ENCODE assay signal across 1 cellular context in the genomic region with DNA sequence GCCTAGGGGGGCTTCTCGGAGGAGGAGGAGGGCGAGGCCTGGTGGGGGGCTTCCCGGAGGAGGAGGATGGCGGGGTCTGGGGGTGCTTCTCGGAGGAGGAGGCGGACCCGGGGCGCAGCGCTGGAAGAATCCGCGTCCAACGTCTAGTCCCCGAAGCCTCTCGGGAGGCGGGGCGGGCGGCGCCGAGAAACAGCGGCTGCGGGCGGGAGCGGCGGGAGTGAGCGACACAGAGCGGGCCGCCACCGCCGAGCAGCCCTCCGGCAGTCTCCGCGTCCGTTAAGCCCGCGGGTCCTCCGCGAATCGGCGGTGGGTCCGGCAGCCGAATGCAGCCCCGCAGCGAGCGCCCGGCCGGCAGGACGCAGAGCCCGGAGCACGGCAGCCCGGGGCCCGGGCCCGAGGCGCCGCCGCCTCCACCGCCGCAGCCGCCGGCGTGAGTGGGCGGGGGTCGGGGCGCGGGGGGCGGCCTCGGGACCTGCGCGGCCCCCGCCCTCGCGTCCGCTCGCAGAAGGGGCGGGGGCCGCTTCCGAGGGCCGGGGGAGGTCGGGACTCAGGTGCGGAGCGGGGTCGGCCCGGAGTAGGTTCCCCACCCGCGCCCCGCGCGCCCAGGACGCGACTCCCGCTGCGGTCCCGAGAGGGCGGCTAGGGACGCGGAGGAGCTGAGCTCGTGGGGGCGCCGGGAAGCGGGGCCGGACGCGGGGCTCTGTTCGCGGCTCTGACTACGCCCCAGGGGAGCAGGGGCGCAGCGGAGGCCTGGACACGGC.
A peak's percentile ranks its signal among the peaks of the same experiment; 100 is the strongest.
TF ChIP-seq lines count a peak whose summit lies in the region.

A gene (plus strand): TSS at position 214 of the 761 bp plus-strand sequence. CDS start 110 bp downstream, at position 324.

TF ChIP-seq in HepG2, 621 proteins besides CTCF, POLR2A, EP300 and RAD21 (continued from another document and continues in another):
- TF ChIP-seq, protein P1, sequence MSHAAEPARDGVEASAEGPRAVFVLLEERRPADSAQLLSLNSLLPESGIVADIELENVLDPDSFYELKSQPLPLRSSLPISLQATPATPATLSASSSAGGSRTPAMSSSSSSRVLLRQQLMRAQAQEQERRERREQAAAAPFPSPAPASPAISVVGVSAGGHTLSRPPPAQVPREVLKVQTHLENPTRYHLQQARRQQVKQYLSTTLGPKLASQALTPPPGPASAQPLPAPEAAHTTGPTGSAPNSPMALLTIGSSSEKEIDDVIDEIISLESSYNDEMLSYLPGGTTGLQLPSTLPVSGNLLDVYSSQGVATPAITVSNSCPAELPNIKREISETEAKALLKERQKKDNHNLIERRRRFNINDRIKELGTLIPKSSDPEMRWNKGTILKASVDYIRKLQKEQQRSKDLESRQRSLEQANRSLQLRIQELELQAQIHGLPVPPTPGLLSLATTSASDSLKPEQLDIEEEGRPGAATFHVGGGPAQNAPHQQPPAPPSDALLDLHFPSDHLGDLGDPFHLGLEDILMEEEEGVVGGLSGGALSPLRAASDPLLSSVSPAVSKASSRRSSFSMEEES (CRISPR knock-in tag; IDR thresholded peaks at IDR 0.05): no peak
- peak; percentile 78; the same call in 1 of the 2 replicates for TF ChIP-seq ZNF788 (CRISPR knock-in tag; IDR thresholded peaks at IDR 0.05; ENCODE audit: borderline replicate concordance)
- TF ChIP-seq, protein P2, sequence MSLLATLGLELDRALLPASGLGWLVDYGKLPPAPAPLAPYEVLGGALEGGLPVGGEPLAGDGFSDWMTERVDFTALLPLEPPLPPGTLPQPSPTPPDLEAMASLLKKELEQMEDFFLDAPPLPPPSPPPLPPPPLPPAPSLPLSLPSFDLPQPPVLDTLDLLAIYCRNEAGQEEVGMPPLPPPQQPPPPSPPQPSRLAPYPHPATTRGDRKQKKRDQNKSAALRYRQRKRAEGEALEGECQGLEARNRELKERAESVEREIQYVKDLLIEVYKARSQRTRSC (CRISPR knock-in tag; IDR thresholded peaks at IDR 0.05; ENCODE audit: low read depth): no peak
- TF ChIP-seq, protein P3, sequence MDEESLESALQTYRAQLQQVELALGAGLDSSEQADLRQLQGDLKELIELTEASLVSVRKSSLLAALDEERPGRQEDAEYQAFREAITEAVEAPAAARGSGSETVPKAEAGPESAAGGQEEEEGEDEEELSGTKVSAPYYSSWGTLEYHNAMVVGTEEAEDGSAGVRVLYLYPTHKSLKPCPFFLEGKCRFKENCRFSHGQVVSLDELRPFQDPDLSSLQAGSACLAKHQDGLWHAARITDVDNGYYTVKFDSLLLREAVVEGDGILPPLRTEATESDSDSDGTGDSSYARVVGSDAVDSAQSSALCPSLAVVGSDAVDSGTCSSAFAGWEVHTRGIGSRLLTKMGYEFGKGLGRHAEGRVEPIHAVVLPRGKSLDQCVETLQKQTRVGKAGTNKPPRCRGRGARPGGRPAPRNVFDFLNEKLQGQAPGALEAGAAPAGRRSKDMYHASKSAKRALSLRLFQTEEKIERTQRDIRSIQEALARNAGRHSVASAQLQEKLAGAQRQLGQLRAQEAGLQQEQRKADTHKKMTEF (CRISPR knock-in tag; IDR thresholded peaks at IDR 0.05): no peak
- TF ChIP-seq GATAD2A (CRISPR knock-in tag; IDR thresholded peaks at IDR 0.05): no peak
- no peak for TF ChIP-seq RFX5 (IDR thresholded peaks at IDR 0.05; ENCODE audit: low read depth, low read length)
- TF ChIP-seq RFXANK (CRISPR knock-in tag; IDR thresholded peaks at IDR 0.05): no peak
- TF ChIP-seq SCMH1 (CRISPR knock-in tag; IDR thresholded peaks at IDR 0.05; ENCODE audit: borderline replicate concordance): no peak
- TF ChIP-seq, protein P4, sequence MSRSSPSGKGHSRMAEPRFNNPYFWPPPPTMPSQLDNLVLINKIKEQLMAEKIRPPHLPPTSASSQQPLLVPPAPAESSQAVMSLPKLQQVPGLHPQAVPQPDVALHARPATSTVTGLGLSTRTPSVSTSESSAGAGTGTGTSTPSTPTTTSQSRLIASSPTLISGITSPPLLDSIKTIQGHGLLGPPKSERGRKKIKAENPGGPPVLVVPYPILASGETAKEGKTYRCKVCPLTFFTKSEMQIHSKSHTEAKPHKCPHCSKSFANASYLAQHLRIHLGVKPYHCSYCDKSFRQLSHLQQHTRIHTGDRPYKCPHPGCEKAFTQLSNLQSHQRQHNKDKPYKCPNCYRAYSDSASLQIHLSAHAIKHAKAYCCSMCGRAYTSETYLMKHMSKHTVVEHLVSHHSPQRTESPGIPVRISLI (CRISPR knock-in tag; IDR thresholded peaks at IDR 0.05; ENCODE audit: borderline replicate concordance): no peak
- no peak for TF ChIP-seq IRF2 (CRISPR knock-in tag; IDR thresholded peaks at IDR 0.05)
- TF ChIP-seq, protein P5, sequence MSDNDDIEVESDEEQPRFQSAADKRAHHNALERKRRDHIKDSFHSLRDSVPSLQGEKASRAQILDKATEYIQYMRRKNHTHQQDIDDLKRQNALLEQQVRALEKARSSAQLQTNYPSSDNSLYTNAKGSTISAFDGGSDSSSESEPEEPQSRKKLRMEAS (IDR thresholded peaks at IDR 0.05): peak; percentile 58
- no peak for TF ChIP-seq XRCC5 (optimal IDR thresholded peaks at IDR 0.05; ENCODE audit: low read length)
- TF ChIP-seq, protein P6, sequence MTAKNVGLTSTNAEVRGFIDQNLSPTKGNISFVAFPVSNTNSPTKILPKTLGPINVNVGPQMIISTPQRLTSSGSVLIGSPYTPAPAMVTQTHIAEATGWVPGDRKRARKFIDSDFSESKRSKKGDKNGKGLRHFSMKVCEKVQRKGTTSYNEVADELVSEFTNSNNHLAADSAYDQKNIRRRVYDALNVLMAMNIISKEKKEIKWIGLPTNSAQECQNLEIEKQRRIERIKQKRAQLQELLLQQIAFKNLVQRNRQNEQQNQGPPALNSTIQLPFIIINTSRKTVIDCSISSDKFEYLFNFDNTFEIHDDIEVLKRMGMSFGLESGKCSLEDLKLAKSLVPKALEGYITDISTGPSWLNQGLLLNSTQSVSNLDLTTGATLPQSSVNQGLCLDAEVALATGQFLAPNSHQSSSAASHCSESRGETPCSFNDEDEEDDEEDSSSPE (CRISPR knock-in tag; IDR thresholded peaks at IDR 0.05): peak; percentile 68
- TF ChIP-seq ZNF17 (CRISPR knock-in tag; IDR thresholded peaks at IDR 0.05): no peak
- no peak for TF ChIP-seq SP140L (CRISPR knock-in tag; IDR thresholded peaks at IDR 0.05; ENCODE audit: borderline replicate concordance)
- TF ChIP-seq ZNF709 (CRISPR knock-in tag; IDR thresholded peaks at IDR 0.05): no peak
- no peak for TF ChIP-seq ZNF879 (CRISPR knock-in tag; IDR thresholded peaks at IDR 0.05)
- TF ChIP-seq, protein P7, sequence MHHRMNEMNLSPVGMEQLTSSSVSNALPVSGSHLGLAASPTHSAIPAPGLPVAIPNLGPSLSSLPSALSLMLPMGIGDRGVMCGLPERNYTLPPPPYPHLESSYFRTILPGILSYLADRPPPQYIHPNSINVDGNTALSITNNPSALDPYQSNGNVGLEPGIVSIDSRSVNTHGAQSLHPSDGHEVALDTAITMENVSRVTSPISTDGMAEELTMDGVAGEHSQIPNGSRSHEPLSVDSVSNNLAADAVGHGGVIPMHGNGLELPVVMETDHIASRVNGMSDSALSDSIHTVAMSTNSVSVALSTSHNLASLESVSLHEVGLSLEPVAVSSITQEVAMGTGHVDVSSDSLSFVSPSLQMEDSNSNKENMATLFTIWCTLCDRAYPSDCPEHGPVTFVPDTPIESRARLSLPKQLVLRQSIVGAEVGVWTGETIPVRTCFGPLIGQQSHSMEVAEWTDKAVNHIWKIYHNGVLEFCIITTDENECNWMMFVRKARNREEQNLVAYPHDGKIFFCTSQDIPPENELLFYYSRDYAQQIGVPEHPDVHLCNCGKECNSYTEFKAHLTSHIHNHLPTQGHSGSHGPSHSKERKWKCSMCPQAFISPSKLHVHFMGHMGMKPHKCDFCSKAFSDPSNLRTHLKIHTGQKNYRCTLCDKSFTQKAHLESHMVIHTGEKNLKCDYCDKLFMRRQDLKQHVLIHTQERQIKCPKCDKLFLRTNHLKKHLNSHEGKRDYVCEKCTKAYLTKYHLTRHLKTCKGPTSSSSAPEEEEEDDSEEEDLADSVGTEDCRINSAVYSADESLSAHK (CRISPR knock-in tag; IDR thresholded peaks at IDR 0.05; ENCODE audit: borderline replicate concordance): no peak
- no peak for TF ChIP-seq NFATC3 (CRISPR knock-in tag; IDR thresholded peaks at IDR 0.05)
- no peak for TF ChIP-seq AGO2 (optimal IDR thresholded peaks at IDR 0.05; ENCODE audit: low read depth, low read length)
- no peak for TF ChIP-seq ZFP82 (CRISPR knock-in tag; IDR thresholded peaks at IDR 0.05; ENCODE audit: borderline replicate concordance)
- TF ChIP-seq, protein P8, sequence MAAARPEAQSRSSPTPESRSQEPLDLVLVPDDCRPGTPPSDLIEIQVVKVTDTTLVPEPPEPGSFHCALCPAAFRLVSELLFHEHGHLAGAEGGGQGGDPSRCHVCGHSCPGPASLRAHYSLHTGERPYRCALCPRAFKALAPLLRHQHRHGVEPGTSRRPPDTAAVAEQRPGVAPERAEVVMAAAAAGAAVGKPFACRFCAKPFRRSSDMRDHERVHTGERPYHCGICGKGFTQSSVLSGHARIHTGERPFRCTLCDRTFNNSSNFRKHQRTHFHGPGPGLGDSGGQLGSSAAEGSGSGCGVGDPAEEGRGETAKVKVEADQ (CRISPR knock-in tag; IDR thresholded peaks at IDR 0.05; ENCODE audit: borderline replicate concordance): no peak
- TF ChIP-seq RXRB (CRISPR knock-in tag; IDR thresholded peaks at IDR 0.05; ENCODE audit: borderline replicate concordance): no peak
- TF ChIP-seq, protein P9, sequence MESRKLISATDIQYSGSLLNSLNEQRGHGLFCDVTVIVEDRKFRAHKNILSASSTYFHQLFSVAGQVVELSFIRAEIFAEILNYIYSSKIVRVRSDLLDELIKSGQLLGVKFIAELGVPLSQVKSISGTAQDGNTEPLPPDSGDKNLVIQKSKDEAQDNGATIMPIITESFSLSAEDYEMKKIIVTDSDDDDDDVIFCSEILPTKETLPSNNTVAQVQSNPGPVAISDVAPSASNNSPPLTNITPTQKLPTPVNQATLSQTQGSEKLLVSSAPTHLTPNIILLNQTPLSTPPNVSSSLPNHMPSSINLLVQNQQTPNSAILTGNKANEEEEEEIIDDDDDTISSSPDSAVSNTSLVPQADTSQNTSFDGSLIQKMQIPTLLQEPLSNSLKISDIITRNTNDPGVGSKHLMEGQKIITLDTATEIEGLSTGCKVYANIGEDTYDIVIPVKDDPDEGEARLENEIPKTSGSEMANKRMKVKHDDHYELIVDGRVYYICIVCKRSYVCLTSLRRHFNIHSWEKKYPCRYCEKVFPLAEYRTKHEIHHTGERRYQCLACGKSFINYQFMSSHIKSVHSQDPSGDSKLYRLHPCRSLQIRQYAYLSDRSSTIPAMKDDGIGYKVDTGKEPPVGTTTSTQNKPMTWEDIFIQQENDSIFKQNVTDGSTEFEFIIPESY (CRISPR knock-in tag; IDR thresholded peaks at IDR 0.05): no peak
- TF ChIP-seq, protein P10, sequence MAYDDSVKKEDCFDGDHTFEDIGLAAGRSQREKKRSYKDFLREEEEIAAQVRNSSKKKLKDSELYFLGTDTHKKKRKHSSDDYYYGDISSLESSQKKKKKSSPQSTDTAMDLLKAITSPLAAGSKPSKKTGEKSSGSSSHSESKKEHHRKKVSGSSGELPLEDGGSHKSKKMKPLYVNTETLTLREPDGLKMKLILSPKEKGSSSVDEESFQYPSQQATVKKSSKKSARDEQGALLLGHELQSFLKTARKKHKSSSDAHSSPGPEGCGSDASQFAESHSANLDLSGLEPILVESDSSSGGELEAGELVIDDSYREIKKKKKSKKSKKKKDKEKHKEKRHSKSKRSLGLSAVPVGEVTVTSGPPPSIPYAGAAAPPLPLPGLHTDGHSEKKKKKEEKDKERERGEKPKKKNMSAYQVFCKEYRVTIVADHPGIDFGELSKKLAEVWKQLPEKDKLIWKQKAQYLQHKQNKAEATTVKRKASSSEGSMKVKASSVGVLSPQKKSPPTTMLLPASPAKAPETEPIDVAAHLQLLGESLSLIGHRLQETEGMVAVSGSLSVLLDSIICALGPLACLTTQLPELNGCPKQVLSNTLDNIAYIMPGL (CRISPR knock-in tag; IDR thresholded peaks at IDR 0.05; ENCODE audit: borderline replicate concordance in 1 of 2, low read depth in 1 of 2): peak; percentile 61 to 70; a peak in 2 of 4 replicates
- TF ChIP-seq NFRKB (IDR thresholded peaks at IDR 0.05): no peak
- TF ChIP-seq CC2D1A (CRISPR knock-in tag; IDR thresholded peaks at IDR 0.05): no peak
- TF ChIP-seq, protein P11, sequence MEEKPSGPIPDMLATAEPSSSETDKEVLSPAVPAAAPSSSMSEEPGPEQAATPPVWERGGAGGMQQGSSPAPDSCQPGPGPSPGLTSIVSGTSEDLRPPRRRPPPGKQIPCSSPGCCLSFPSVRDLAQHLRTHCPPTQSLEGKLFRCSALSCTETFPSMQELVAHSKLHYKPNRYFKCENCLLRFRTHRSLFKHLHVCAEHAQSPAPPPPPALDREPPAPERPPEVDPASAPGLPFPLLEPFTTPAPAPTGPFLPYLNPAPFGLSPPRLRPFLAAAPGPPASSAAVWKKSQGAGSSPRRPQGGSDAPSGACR (CRISPR knock-in tag; IDR thresholded peaks at IDR 0.05): 0 out of 2 replicates have a peak, but pooled peaks have one; percentile 54
- no peak for TF ChIP-seq ELF1 (CRISPR knock-in tag; IDR thresholded peaks at IDR 0.05)
- TF ChIP-seq HES4 (CRISPR knock-in tag; IDR thresholded peaks at IDR 0.05; ENCODE audit: borderline replicate concordance): 0 out of 2 replicates have a peak, but pooled peaks have one; percentile 44
- peak; percentile 34; the same call in 1 of the 2 replicates for TF ChIP-seq KMT2B (CRISPR knock-in tag; IDR thresholded peaks at IDR 0.05)
- TF ChIP-seq ZNF34 (CRISPR knock-in tag; IDR thresholded peaks at IDR 0.05; ENCODE audit: borderline replicate concordance): no peak
- no peak for TF ChIP-seq ZNF775 (CRISPR knock-in tag; IDR thresholded peaks at IDR 0.05; ENCODE audit: borderline replicate concordance)
- no peak for TF ChIP-seq MBNL3 (CRISPR knock-in tag; conservative IDR thresholded peaks at IDR 0.05)
- TF ChIP-seq ZKSCAN8 (CRISPR knock-in tag; IDR thresholded peaks at IDR 0.05; ENCODE audit: borderline replicate concordance): no peak
- TF ChIP-seq ZNF557 (CRISPR knock-in tag; IDR thresholded peaks at IDR 0.05): no peak
- TF ChIP-seq, protein P12, sequence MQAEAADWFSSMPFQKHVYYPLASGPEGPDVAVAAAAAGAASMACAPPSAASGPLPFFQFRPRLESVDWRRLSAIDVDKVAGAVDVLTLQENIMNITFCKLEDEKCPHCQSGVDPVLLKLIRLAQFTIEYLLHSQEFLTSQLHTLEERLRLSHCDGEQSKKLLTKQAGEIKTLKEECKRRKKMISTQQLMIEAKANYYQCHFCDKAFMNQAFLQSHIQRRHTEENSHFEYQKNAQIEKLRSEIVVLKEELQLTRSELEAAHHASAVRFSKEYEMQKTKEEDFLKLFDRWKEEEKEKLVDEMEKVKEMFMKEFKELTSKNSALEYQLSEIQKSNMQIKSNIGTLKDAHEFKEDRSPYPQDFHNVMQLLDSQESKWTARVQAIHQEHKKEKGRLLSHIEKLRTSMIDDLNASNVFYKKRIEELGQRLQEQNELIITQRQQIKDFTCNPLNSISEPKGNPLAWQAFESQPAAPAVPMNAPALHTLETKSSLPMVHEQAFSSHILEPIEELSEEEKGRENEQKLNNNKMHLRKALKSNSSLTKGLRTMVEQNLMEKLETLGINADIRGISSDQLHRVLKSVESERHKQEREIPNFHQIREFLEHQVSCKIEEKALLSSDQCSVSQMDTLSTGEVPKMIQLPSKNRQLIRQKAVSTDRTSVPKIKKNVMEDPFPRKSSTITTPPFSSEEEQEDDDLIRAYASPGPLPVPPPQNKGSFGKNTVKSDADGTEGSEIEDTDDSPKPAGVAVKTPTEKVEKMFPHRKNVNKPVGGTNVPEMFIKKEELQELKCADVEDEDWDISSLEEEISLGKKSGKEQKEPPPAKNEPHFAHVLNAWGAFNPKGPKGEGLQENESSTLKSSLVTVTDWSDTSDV (CRISPR knock-in tag; IDR thresholded peaks at IDR 0.05): no peak
- TF ChIP-seq ZNF782 (CRISPR knock-in tag; IDR thresholded peaks at IDR 0.05; ENCODE audit: borderline replicate concordance): no peak
- TF ChIP-seq SMAD9 (CRISPR knock-in tag; IDR thresholded peaks at IDR 0.05): no peak
- TF ChIP-seq NCOR1 (IDR thresholded peaks at IDR 0.05; ENCODE audit: borderline replicate concordance, low read length): no peak
- peak; percentile 40; the same call in 1 of the 2 replicates for TF ChIP-seq TAF1 (CRISPR knock-in tag; IDR thresholded peaks at IDR 0.05)
- no peak for TF ChIP-seq FOXM1 (CRISPR knock-in tag; IDR thresholded peaks at IDR 0.05)
- no peak for TF ChIP-seq ZBTB7A (CRISPR knock-in tag; IDR thresholded peaks at IDR 0.05)
